In genomic region chr15:27589260-27589659, GRCh38 we compare ENCODE assay signal across 17 cellular contexts.
A peak's percentile ranks its signal among the peaks of the same experiment; 100 is the strongest.
DNase-seq lines count a peak whose midpoint lies in the region; ATAC-seq and TF ChIP-seq lines count a peak whose summit lies in the region.
"Had no signal": no experiment of that assay in that cellular context is flagged by ENCODE, and none has a peak within 500 bp of the region (broad histone marks: within the 10 kb centered on the region; RNA-seq: fewer than 3 reads in every experiment).

No MANE protein-coding gene starts in this region.

- H3K27me3 ChIP-seq in BLaER1 treated with 17β-estradiol and CSF1 and Interleukin-3, amounts not matched to agents 10 nM and 100 nM: no peaks in the 10 kb centered on the region
- H3K27me3 ChIP-seq in prostate gland (replicated peaks; ENCODE audit: insufficient read depth): no peaks in the 10 kb centered on the region

- peaks cover 8 to 27% (median 20%) of the 10 kb centered on the region in 10 experiments for H3K4me1 ChIP-seq in BLaER1 treated with 17β-estradiol and CSF1 and Interleukin-3, amounts not matched to agents 10 nM and 100 nM
- H3K4me1 ChIP-seq in prostate gland (replicated peaks): no peaks in the 10 kb centered on the region
- H3K4me1 ChIP-seq: breast epithelium had no signal

- peak; percentile 69 for ATAC-seq in GM18867 (IDR thresholded peaks at IDR 0.05; ENCODE audit: unreplicated experiment)
- no peak for ATAC-seq in GM21723 (IDR thresholded peaks at IDR 0.05; ENCODE audit: unreplicated experiment)
- ATAC-seq: activated CD4-positive, alpha-beta T cell treated with anti-CD3 and anti-CD28 coated beads for 36 hours had no signal

- no peak for TF ChIP-seq CTCF in prostate gland (IDR thresholded peaks at IDR 0.05)

- DNase-seq in NCI-H2196 treated with DMSO at 0.1 percent for 48 hours (lab: John Stamatoyannopoulos, UW; ENCODE audit: unreplicated experiment) (peak; percentile 25), RPMI8226 (peak; percentile 67), NCI-H2029 (lab: John Stamatoyannopoulos, UW) (no peak), NCI-H446 (lab: John Stamatoyannopoulos, UW) (no peak), prostate gland (ENCODE audit: low spot score) (no peak)
- DNase-seq: activated CD4-positive, alpha-beta T cell treated with anti-CD3 and anti-CD28 coated beads for 36 hours; CD4-positive, alpha-beta memory T cell; cortex of kidney; H9; kidney; NCI-H187 treated with DMSO at 0.1 percent for 48 hours had no signal

- H3K36me3 ChIP-seq in BLaER1 treated with 17β-estradiol and CSF1 and Interleukin-3, amounts not matched to agents 10 nM and 100 nM: no peaks in the 10 kb centered on the region
- H3K36me3 ChIP-seq in prostate gland: no peaks in the 10 kb centered on the region
- H3K36me3 ChIP-seq: breast epithelium, thoracic aorta had no signal

- no peaks in the 10 kb centered on the region; a peak in 1 of 22 replicates for H4K20me1 ChIP-seq in BLaER1 treated with 17β-estradiol and CSF1 and Interleukin-3, amounts not matched to agents 10 nM and 100 nM

- no peak overlapping the region for H3K9ac ChIP-seq in BLaER1 treated with 17β-estradiol and CSF1 and Interleukin-3, amounts not matched to agents 10 nM and 100 nM

- TF ChIP-seq POLR2A in prostate gland (IDR thresholded peaks at IDR 0.05): no peak

- peak overlapping the region; percentile 46 to 96 (median 74) for H3K4me2 ChIP-seq in BLaER1 treated with 17β-estradiol and CSF1 and Interleukin-3, amounts not matched to agents 10 nM and 100 nM

- no peaks in the 10 kb centered on the region for H3K9me3 ChIP-seq in BLaER1 treated with 17β-estradiol and CSF1 and Interleukin-3, amounts not matched to agents 10 nM and 100 nM (replicated peaks in 1 of 11)
- no peaks in the 10 kb centered on the region for H3K9me3 ChIP-seq in prostate gland
- H3K9me3 ChIP-seq: breast epithelium, thoracic aorta had no signal

- H3K27ac ChIP-seq in BLaER1 treated with 17β-estradiol and CSF1 and Interleukin-3, amounts not matched to agents 10 nM and 100 nM: no peak overlapping the region
- no peak overlapping the region for H3K27ac ChIP-seq in prostate gland
- H3K27ac ChIP-seq: breast epithelium, thoracic aorta had no signal

- H3K4me3 ChIP-seq in BLaER1 treated with 17β-estradiol and CSF1 and Interleukin-3, amounts not matched to agents 10 nM and 100 nM: peak overlapping the region in 1 of 10 experiments; percentile 25; a peak in 1 of 20 replicates
- no peak overlapping the region for H3K4me3 ChIP-seq in prostate gland
- H3K4me3 ChIP-seq: breast epithelium, lung, thoracic aorta had no signal

- intact Hi-C loops in prostate gland (cut with DNase I): no loop called here

- WGBS in prostate gland: 75% methylated on average over 9 of the region's 9 CpGs

Comparison
In these comparisons a context has a peak if more than half of its experiments do, and no peak if none do; other contexts are left out.
1. DNase-seq: peak in NCI-H2196 treated with DMSO at 0.1 percent for 48 hours (single experiment) and RPMI8226 (single experiment); none in NCI-H2029 (single experiment), NCI-H446 (0 of 2) and prostate gland (single experiment).